ENCODE assay signal across 1 cellular context in genomic region chr1:180815188-180815587, GRCh38.
TF ChIP-seq lines count a peak whose summit lies in the region.

No MANE protein-coding gene starts in this region.

TF ChIP-seq in K562, 482 proteins besides CTCF, POLR2A, EP300 and RAD21 (continued from another document and continues in another):
- TF ChIP-seq PCBP2 (IDR thresholded peaks at IDR 0.05; ENCODE audit: low read depth, low read length, poor library complexity, severe bottlenecking): no peak
- TF ChIP-seq DPF2 (IDR thresholded peaks at IDR 0.05): peak; percentile 87; the same call in 1 of the 2 replicates
- TF ChIP-seq ZNF644 (tag; IDR thresholded peaks at IDR 0.05; ENCODE audit: low read depth): no peak
- no peak for TF ChIP-seq DEAF1 (CRISPR knock-in tag; IDR thresholded peaks at IDR 0.05)
- TF ChIP-seq, protein P1, sequence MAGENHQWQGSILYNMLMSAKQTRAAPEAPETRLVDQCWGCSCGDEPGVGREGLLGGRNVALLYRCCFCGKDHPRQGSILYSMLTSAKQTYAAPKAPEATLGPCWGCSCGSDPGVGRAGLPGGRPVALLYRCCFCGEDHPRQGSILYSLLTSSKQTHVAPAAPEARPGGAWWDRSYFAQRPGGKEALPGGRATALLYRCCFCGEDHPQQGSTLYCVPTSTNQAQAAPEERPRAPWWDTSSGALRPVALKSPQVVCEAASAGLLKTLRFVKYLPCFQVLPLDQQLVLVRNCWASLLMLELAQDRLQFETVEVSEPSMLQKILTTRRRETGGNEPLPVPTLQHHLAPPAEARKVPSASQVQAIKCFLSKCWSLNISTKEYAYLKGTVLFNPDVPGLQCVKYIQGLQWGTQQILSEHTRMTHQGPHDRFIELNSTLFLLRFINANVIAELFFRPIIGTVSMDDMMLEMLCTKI (IDR thresholded peaks at IDR 0.05; ENCODE audit: partially characterized antibody): no peak
- no peak for TF ChIP-seq MXI1 (IDR thresholded peaks at IDR 0.05; ENCODE audit: low read depth, low read length)
- no peak for TF ChIP-seq HNRNPUL1 (IDR thresholded peaks at IDR 0.05; ENCODE audit: low read length)
- TF ChIP-seq ESRRA (IDR thresholded peaks at IDR 0.05; ENCODE audit: borderline replicate concordance, low read depth): no peak
- no peak for TF ChIP-seq CBFB (CRISPR knock-in tag; IDR thresholded peaks at IDR 0.05)
- TF ChIP-seq SLC30A9 (CRISPR knock-in tag; IDR thresholded peaks at IDR 0.05): no peak
- TF ChIP-seq RCOR1 (IDR thresholded peaks at IDR 0.05; ENCODE audit: borderline replicate concordance in 1 of 2, low read depth in 2 of 2, low read length in 2 of 2): 0 out of 4 replicates have a peak, but pooled peaks of 1 of the 2 experiments have one; percentile 11
- TF ChIP-seq PHTF2 (CRISPR knock-in tag; IDR thresholded peaks at IDR 0.05): no peak
- TF ChIP-seq HES1 (IDR thresholded peaks at IDR 0.05; ENCODE audit: low read depth): no peak
- no peak for TF ChIP-seq SNIP1 (IDR thresholded peaks at IDR 0.05; ENCODE audit: low read depth)
- no peak for TF ChIP-seq FOS (IDR thresholded peaks at IDR 0.05; ENCODE audit: extremely low read depth, insufficient read length)
- TF ChIP-seq NR3C1 (CRISPR knock-in tag; IDR thresholded peaks at IDR 0.05): no peak
- TF ChIP-seq NCOR1 (IDR thresholded peaks at IDR 0.05): peak; percentile 68
- 0 out of 2 replicates have a peak, but pooled peaks have one; percentile 5 for TF ChIP-seq ADNP (tag; IDR thresholded peaks at IDR 0.05)
- TF ChIP-seq ZNF740 (CRISPR knock-in tag; IDR thresholded peaks at IDR 0.05): no peak
- no peak for TF ChIP-seq ZNF740 (tag; IDR thresholded peaks at IDR 0.05)
- no peak for TF ChIP-seq ZEB2 (IDR thresholded peaks at IDR 0.05)
- TF ChIP-seq ZBED1 (IDR thresholded peaks at IDR 0.05): no peak
- no peak for TF ChIP-seq ZNF766 (CRISPR knock-in tag; conservative IDR thresholded peaks at IDR 0.05)
- TF ChIP-seq MAFG (tag; conservative IDR thresholded peaks at IDR 0.05): 0 out of 2 replicates have a peak, but pooled peaks have one; percentile 4
- TF ChIP-seq YY1 (IDR thresholded peaks at IDR 0.05; ENCODE audit: borderline replicate concordance in 1 of 3, control insufficient read depth in 1 of 3, extremely low read depth in 1 of 3, insufficient read depth in 3 of 3, insufficient read length in 1 of 3, insufficient replicate concordance in 2 of 3, low read depth in 1 of 3, low read length in 2 of 3): no peak
- TF ChIP-seq TSC22D4 (tag; IDR thresholded peaks at IDR 0.05): no peak
- TF ChIP-seq ZNF655 (CRISPR knock-in tag; IDR thresholded peaks at IDR 0.05): no peak
- TF ChIP-seq BRCA1 (IDR thresholded peaks at IDR 0.05): no peak
- no peak for TF ChIP-seq BRCA1 (CRISPR knock-in tag; IDR thresholded peaks at IDR 0.05)
- TF ChIP-seq MYBL2 (IDR thresholded peaks at IDR 0.05; ENCODE audit: low read depth): no peak
- TF ChIP-seq MYBL2 (CRISPR knock-in tag; IDR thresholded peaks at IDR 0.05; ENCODE audit: borderline replicate concordance): no peak
- no peak for TF ChIP-seq ZNF512 (tag; IDR thresholded peaks at IDR 0.05)
- TF ChIP-seq TRIM24 (IDR thresholded peaks at IDR 0.05): peak in 1 of 2 experiments; percentile 62; a peak in 2 of 4 replicates
- TF ChIP-seq CHAMP1 (IDR thresholded peaks at IDR 0.05): 0 out of 2 replicates have a peak, but pooled peaks have one; percentile 55
- peak; percentile 63; the same call in 1 of the 2 replicates for TF ChIP-seq FOXJ2 (tag; IDR thresholded peaks at IDR 0.05)
- TF ChIP-seq PML (IDR thresholded peaks at IDR 0.05; ENCODE audit: low read length): peak; percentile 35; the same call in 1 of the 2 replicates
- no peak for TF ChIP-seq FOXP1 (CRISPR knock-in tag; IDR thresholded peaks at IDR 0.05)
- TF ChIP-seq HMGN3 (IDR thresholded peaks at IDR 0.05; ENCODE audit: borderline replicate concordance, extremely low read depth, insufficient read length, low read depth, low read length): no peak
- no peak for TF ChIP-seq HIVEP1 (CRISPR knock-in tag; IDR thresholded peaks at IDR 0.05)
- peak; percentile 83 for TF ChIP-seq SMARCA4 (IDR thresholded peaks at IDR 0.05)
- no peak for TF ChIP-seq ARID4B (CRISPR knock-in tag; IDR thresholded peaks at IDR 0.05)
- TF ChIP-seq BCL6 (CRISPR knock-in tag; IDR thresholded peaks at IDR 0.05): no peak
- no peak for TF ChIP-seq MYC (IDR thresholded peaks at IDR 0.05; ENCODE audit: low read depth, low read length)
- no peak for TF ChIP-seq MYC (CRISPR knock-in tag; IDR thresholded peaks at IDR 0.05; ENCODE audit: borderline replicate concordance, low read depth)
- TF ChIP-seq HCFC1 (IDR thresholded peaks at IDR 0.05; ENCODE audit: low read depth, low read length): no peak
- no peak for TF ChIP-seq ZNF586 (CRISPR knock-in tag; conservative IDR thresholded peaks at IDR 0.05)
- TF ChIP-seq IRF9 (tag; IDR thresholded peaks at IDR 0.05): no peak
- TF ChIP-seq, protein P2, sequence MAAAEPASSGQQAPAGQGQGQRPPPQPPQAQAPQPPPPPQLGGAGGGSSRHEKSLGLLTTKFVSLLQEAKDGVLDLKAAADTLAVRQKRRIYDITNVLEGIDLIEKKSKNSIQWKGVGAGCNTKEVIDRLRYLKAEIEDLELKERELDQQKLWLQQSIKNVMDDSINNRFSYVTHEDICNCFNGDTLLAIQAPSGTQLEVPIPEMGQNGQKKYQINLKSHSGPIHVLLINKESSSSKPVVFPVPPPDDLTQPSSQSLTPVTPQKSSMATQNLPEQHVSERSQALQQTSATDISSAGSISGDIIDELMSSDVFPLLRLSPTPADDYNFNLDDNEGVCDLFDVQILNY (CRISPR knock-in tag; IDR thresholded peaks at IDR 0.05): no peak
- no peak for TF ChIP-seq ASH1L (IDR thresholded peaks at IDR 0.05; ENCODE audit: borderline replicate concordance, low read depth, partially characterized antibody)
